1 cellular context compared by ENCODE assay signal in genomic region chr15:80619677-80620076, GRCh38.
TF ChIP-seq lines count a peak whose summit lies in the region.

No MANE protein-coding gene starts in this region.

TF ChIP-seq in GM23338, 12 proteins besides CTCF, POLR2A, EP300 and RAD21 (continued from another document):
- no peak for TF ChIP-seq ZNF462 (CRISPR knock-in tag; IDR thresholded peaks at IDR 0.05)
